Comparison of ENCODE assay signal across 13 cellular contexts in the genomic region with DNA sequence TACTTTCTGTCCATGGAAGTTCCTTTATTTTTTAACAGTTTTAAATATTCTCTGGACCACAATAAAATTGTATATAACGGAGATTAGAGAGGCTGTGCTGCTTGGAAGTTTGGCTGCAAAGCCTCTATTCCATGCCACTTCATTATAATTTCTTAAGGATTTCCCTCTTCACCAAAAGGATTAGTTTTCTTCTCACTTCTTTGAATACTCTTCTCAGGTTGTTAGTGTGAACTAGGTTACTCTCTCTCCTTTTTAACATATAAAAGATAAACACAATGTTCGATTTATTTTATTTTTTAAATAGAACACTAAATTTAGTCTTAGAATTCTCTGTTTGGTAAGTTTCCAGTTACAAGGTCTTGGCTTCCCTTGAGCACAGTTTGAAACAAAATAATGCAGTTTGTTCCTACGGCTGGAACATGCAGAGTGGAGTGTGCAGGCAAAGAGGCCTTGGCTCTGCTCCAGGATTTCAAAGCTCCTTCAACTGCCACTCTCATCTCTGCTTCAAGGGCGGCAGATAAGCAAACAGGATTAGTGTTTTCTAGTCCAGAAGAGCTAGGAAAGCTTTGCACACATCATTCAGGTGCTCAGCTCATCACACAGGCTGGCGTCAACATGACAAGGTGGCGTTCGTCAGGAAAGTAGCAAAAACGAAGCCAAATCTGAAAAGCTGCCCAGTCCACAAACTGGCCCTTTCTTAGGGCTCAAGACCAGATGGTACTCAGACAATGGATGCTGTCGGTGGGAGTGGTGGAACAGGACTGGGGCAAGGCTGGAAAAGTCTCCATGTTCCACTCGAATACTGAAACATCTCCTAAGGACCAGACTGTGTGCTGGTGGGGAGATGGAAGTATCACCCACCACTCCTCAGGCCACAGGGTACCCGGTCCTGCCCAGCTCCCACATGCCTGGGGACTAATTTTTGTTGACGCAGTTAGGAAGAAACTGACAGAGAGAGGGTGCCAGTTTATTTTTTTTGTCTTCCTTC.
A peak's percentile ranks its signal among the peaks of the same experiment; 100 is the strongest.
DNase-seq lines count a peak whose midpoint lies in the region; ATAC-seq, FAIRE-seq and TF ChIP-seq lines count a peak whose summit lies in the region.
"Had no signal": no experiment of that assay in that cellular context is flagged by ENCODE, and none has a peak within 500 bp of the region (broad histone marks: within the 10 kb centered on the region; RNA-seq: fewer than 3 reads in every experiment).

No MANE protein-coding gene starts in this region.

- H3K4ac ChIP-seq in IMR-90 (ENCODE audit: low read depth, low read length), result no peak overlapping the region

- H3K4me2 ChIP-seq in IMR-90 (ENCODE audit: low read depth, low read length), result no peak overlapping the region

- H3K27ac ChIP-seq in IMR-90 (ENCODE audit: insufficient read depth, low read length), result no peak overlapping the region
- no peak overlapping the region for H3K27ac ChIP-seq in ascending aorta
- H3K27ac ChIP-seq in naive thymus-derived CD4-positive, alpha-beta T cell (ENCODE audit: low read depth, low read length), result no peak overlapping the region
- H3K27ac ChIP-seq: thoracic aorta had no signal

- H2BK120ac ChIP-seq in IMR-90 (ENCODE audit: low read depth, low read length), result no peak overlapping the region

- POLR2A ChIA-PET in IMR-90 (lab: Charles Lee; ENCODE audit: unreplicated experiment), result no interaction called here
- POLR2A ChIA-PET in naive thymus-derived CD4-positive, alpha-beta T cell (lab: Charles Lee), result no interaction called here

- H3K4me1 ChIP-seq in IMR-90 (ENCODE audit: control insufficient read depth, insufficient read depth, low read length), result no peaks in the 10 kb centered on the region; the same call in 1 of the 2 replicates
- peaks cover 0 to 4% of the 10 kb centered on the region in 2 donors for H3K4me1 ChIP-seq in ascending aorta
- peaks cover 9 to 19% of the 10 kb centered on the region in 2 donors for H3K4me1 ChIP-seq in naive thymus-derived CD4-positive, alpha-beta T cell (ENCODE audit: control insufficient read depth in 2 of 2, insufficient read depth in 2 of 2, low read length in 2 of 2)

- no peaks in the 10 kb centered on the region for H3K9me1 ChIP-seq in IMR-90 (ENCODE audit: insufficient read depth, low read length)

- H3K14ac ChIP-seq in IMR-90 (replicated peaks; ENCODE audit: low read depth, low read length), result no peak overlapping the region

- no peak for ATAC-seq in IMR-90 (ENCODE audit: low read depth)
- ATAC-seq in naive thymus-derived CD4-positive, alpha-beta T cell, result no peak
- ATAC-seq: WTC11 had no signal

- CTCF ChIA-PET in IMR-90 (lab: Yijun Ruan, JAX), result interaction anchor here (0.7 kb wide), 1 partner anchor 31 kb away, joined by 4 read pairs; no protein-coding TSS in a partner anchor
- CTCF ChIA-PET in naive thymus-derived CD4-positive, alpha-beta T cell (lab: Charles Lee), result no interaction called here

- no peak overlapping the region for H4K8ac ChIP-seq in IMR-90 (ENCODE audit: low read depth in 2 of 2, low read length in 2 of 2)

- FAIRE-seq in RCC 7860 (lab: Jason Lieb, UNC), result no peak
- FAIRE-seq: endothelial cell of umbilical vein had no signal

- TF ChIP-seq CTCF in IMR-90 (conservative IDR thresholded peaks at IDR 0.05; ENCODE audit: low read depth, low read length) (no peak), ascending aorta (IDR thresholded peaks at IDR 0.05) (no peak)

- H3K56ac ChIP-seq in IMR-90 (ENCODE audit: extremely low read depth, insufficient read depth, low read length), result no peak overlapping the region

- TF ChIP-seq POLR2A in IMR-90 (IDR thresholded peaks at IDR 0.05; ENCODE audit: low read depth, low read length), result no peak
- no peak for TF ChIP-seq POLR2A in erythroblast (IDR thresholded peaks at IDR 0.05; ENCODE audit: low read length)

- peak overlapping the region in 1 of 9 donors; percentile 41 for H3K27ac Mint-ChIP-seq in naive thymus-derived CD4-positive, alpha-beta T cell
- H3K27ac Mint-ChIP-seq: WTC11 had no signal

- H2BK15ac ChIP-seq in IMR-90 (ENCODE audit: low read depth, low read length), result no peak overlapping the region

- H3K79me1 ChIP-seq in IMR-90 (ENCODE audit: low read depth in 1 of 2, low read length in 2 of 2), result no peaks in the 10 kb centered on the region; a peak in 1 of 4 replicates

- H4K5ac ChIP-seq in IMR-90 (ENCODE audit: low read depth, low read length), result no peak overlapping the region

- H3K4me3 Mint-ChIP-seq in naive thymus-derived CD4-positive, alpha-beta T cell, result no peak overlapping the region
- H3K4me3 Mint-ChIP-seq: neural crest cell, WTC11 had no signal

- no peak overlapping the region for H3K23ac ChIP-seq in IMR-90 (ENCODE audit: low read depth, low read length)

- no peak overlapping the region for H2AK9ac ChIP-seq in IMR-90 (replicated peaks; ENCODE audit: low read depth, low read length, poor library complexity)

- H3K4me3 ChIP-seq in IMR-90 (ENCODE audit: insufficient read depth, low read depth, low read length) (no peak overlapping the region), ascending aorta (peak overlapping the region in 1 of 2 donors; percentile 30)
- no peak overlapping the region for H3K4me3 ChIP-seq in naive thymus-derived CD4-positive, alpha-beta T cell (ENCODE audit: low read length)
- H3K4me3 ChIP-seq: thoracic aorta had no signal

- H4K20me1 ChIP-seq in IMR-90 (ENCODE audit: insufficient read depth, low read length), result no peaks in the 10 kb centered on the region

- intact Hi-C loops in IMR-90 (cut with micrococcal nuclease) (no loop called here), ascending aorta (cut with DNase I) (no loop called here)
- intact Hi-C loops in naive thymus-derived CD4-positive, alpha-beta T cell (cut with micrococcal nuclease), result no loop called here

- peaks cover 3 to 37% (median 14%) of the 10 kb centered on the region in 5 donors for H3K36me3 Mint-ChIP-seq in naive thymus-derived CD4-positive, alpha-beta T cell
- H3K36me3 Mint-ChIP-seq: WTC11 had no signal

- H3K9ac ChIP-seq in IMR-90 (ENCODE audit: low read depth, low read length), result no peak overlapping the region

- H3K27me3 Mint-ChIP-seq in naive thymus-derived CD4-positive, alpha-beta T cell, result peaks cover 0 to 25% (median 0%) of the 10 kb centered on the region in 5 donors

- no TSS peak for BruUV-seq in IMR-90 (replicated peaks; lab: Mats Ljungman, UMichigan)

- H4K91ac ChIP-seq in IMR-90 (ENCODE audit: insufficient read depth, low read depth, low read length), result no peak overlapping the region

- H2BK5ac ChIP-seq in IMR-90 (ENCODE audit: low read depth, low read length, poor library complexity, severe bottlenecking), result no peak overlapping the region

- WGBS in IMR-90 (ENCODE audit: extremely low coverage in 2 of 2, insufficient read length in 1 of 2), 2 experiments, result 20% methylated on average over 1 of the region's 12 CpGs; no CpG with 5 or more reads in 1 of the 2 experiments

- H3K18ac ChIP-seq in IMR-90 (ENCODE audit: low read depth, low read length), result no peak overlapping the region

- H2AK5ac ChIP-seq in IMR-90 (ENCODE audit: low read depth, low read length), result no peak overlapping the region

- no peak overlapping the region for H2BK20ac ChIP-seq in IMR-90 (ENCODE audit: low read depth, low read length)

- dilution Hi-C loops in IMR-90 (cut with HindIII; ENCODE audit: low sequenced_read_pairs, unreplicated experiment), result no loop called here

- H3K9me3 ChIP-seq in IMR-90 (ENCODE audit: control insufficient read depth, insufficient read depth, low read length) (no peaks in the 10 kb centered on the region), ascending aorta (no peaks in the 10 kb centered on the region)
- H3K9me3 ChIP-seq in naive thymus-derived CD4-positive, alpha-beta T cell (ENCODE audit: control insufficient read depth in 2 of 3, low read length in 3 of 3), result no peaks in the 10 kb centered on the region
- H3K9me3 ChIP-seq: thoracic aorta had no signal

- no peaks in the 10 kb centered on the region for H3K27me3 ChIP-seq in IMR-90 (ENCODE audit: control insufficient read depth, insufficient read depth, low read length)
- H3K27me3 ChIP-seq in ascending aorta, result no peaks in the 10 kb centered on the region
- no peaks in the 10 kb centered on the region for H3K27me3 ChIP-seq in naive thymus-derived CD4-positive, alpha-beta T cell (ENCODE audit: control insufficient read depth in 2 of 2, insufficient read depth in 2 of 2, low read length in 2 of 2)

- TF ChIP-seq RAD21 in IMR-90 (IDR thresholded peaks at IDR 0.05; ENCODE audit: low read length), result no peak

- peaks cover 6 to 32% (median 19%) of the 10 kb centered on the region in 7 donors for H3K4me1 Mint-ChIP-seq in naive thymus-derived CD4-positive, alpha-beta T cell

- H3K36me3 ChIP-seq in IMR-90 (ENCODE audit: control insufficient read depth, insufficient read depth, low read length) (no peaks in the 10 kb centered on the region), ascending aorta (no peaks in the 10 kb centered on the region)
- H3K36me3 ChIP-seq in naive thymus-derived CD4-positive, alpha-beta T cell (ENCODE audit: control insufficient read depth in 2 of 3, insufficient read depth in 3 of 3, low read length in 3 of 3), result no peaks in the 10 kb centered on the region
- H3K36me3 ChIP-seq: thoracic aorta had no signal

- in situ Hi-C loops in IMR-90 (cut with MboI; ENCODE audit: low sequenced_read_pairs), result no loop called here

- H2AFZ ChIP-seq in IMR-90 (replicated peaks; ENCODE audit: low read length, poor library complexity), result no peak overlapping the region

- peaks cover 0 to 4% (median 0%) of the 10 kb centered on the region in 11 donors for H3K9me3 Mint-ChIP-seq in naive thymus-derived CD4-positive, alpha-beta T cell
- H3K9me3 Mint-ChIP-seq: neural crest cell, WTC11 had no signal

- peak; percentile 18 for DNase-seq in IMR-90
- DNase-seq in NCI-H526 treated with DMSO at 0.1 percent for 48 hours (lab: John Stamatoyannopoulos, UW), result peak; percentile 9
- DNase-seq in erythroblast (lab: John Stamatoyannopoulos, UW), result peak; percentile 42 to 54
- DNase-seq in retina, result peak; percentile 72
- no peak for DNase-seq in ascending aorta (ENCODE audit: low spot score in 2 of 2)
- no peak for DNase-seq in naive thymus-derived CD4-positive, alpha-beta T cell
- no peak for DNase-seq in RCC 7860 (ENCODE audit: low spot score)
- DNase-seq in DMS114 treated with DMSO at 0.1 percent for 48 hours (lab: John Stamatoyannopoulos, UW; ENCODE audit: unreplicated experiment), result no peak
- DNase-seq: Kasumi-1 had no signal

TF ChIP-seq in IMR-90, 13 proteins besides CTCF, POLR2A, EP300 and RAD21:
- TF ChIP-seq SMC3 (IDR thresholded peaks at IDR 0.05; ENCODE audit: low read depth, low read length) (no peak), MAFK (IDR thresholded peaks at IDR 0.05; ENCODE audit: low read depth, low read length) (no peak), CEBPB (IDR thresholded peaks at IDR 0.05; ENCODE audit: low read depth, low read length) (no peak)

Comparison
In these comparisons a context has a peak if more than half of its experiments do, and no peak if none do; other contexts are left out.
1. DNase-seq: peak in IMR-90 (single experiment), NCI-H526 treated with DMSO at 0.1 percent for 48 hours (single experiment), erythroblast (2 of 2) and retina (single experiment); none in ascending aorta (0 of 2), naive thymus-derived CD4-positive, alpha-beta T cell (0 of 9), RCC 7860 (single experiment) and DMS114 treated with DMSO at 0.1 percent for 48 hours (single experiment).